ENCODE assay signal across 28 cellular contexts in genomic region chr10:12364559-12364958, GRCh38.
"Had no signal": no experiment of that assay in that cellular context is flagged by ENCODE, and none has a peak within 500 bp of the region (broad histone marks: within the 10 kb centered on the region; RNA-seq: fewer than 3 reads in every experiment).

No MANE protein-coding gene starts in this region.

- H3K4me1 ChIP-seq: psoas muscle, suprapubic skin, upper lobe of right lung, uterus had no signal

- H3K4me3 ChIP-seq: coronary artery, esophagus squamous epithelium, heart right ventricle, lower lobe of right lung, mucosa of descending colon, psoas muscle, skin epidermis, spleen, suprapubic skin, transverse colon, upper lobe of right lung, uterus had no signal

- H3K27ac ChIP-seq: coronary artery, esophagus squamous epithelium, heart right ventricle, lower lobe of right lung, neutrophil, psoas muscle, skin epidermis, suprapubic skin, transverse colon, upper lobe of right lung, uterus had no signal

- ATAC-seq: heart right ventricle; left colon; left ventricle myocardium superior; lower lobe of right lung; mucosa of descending colon; naive thymus-derived CD4-positive, alpha-beta T cell; psoas muscle; right cardiac atrium; stimulated activated naive B cell treated with anti-CD40 and anti-IgM and Interleukin-4, amounts not matched to agents 10 μg/mL and 1 μg/mL and 100 μg/mL, for 72 hours; upper lobe of right lung had no signal

- H3K36me3 ChIP-seq: esophagus squamous epithelium, heart right ventricle, lower lobe of right lung, neutrophil, spleen, suprapubic skin, transverse colon, upper lobe of right lung, uterus had no signal

- H3K27me3 ChIP-seq: esophagus squamous epithelium, heart right ventricle, neutrophil, spleen, suprapubic skin, transverse colon, upper lobe of right lung, uterus had no signal

- H3K4me1 Mint-ChIP-seq: mesothelial cell of epicardium had no signal

- H3K36me3 Mint-ChIP-seq: mesothelial cell of epicardium had no signal

- H3K9me3 Mint-ChIP-seq: immature natural killer cell; stimulated activated naive B cell treated with anti-CD40 and anti-IgM and Interleukin-4, amounts not matched to agents 10 μg/mL and 1 μg/mL and 100 μg/mL, for 72 hours had no signal

- H3K9me3 ChIP-seq: esophagus squamous epithelium, heart right ventricle, lower lobe of right lung, mucosa of descending colon, neutrophil, psoas muscle, suprapubic skin, transverse colon, upper lobe of right lung, uterus had no signal

- DNase-seq: dermis blood vessel endothelial cell; effector memory CD4-positive, alpha-beta T cell; esophagus squamous epithelium; foreskin melanocyte; glutamatergic neuron; heart right ventricle; hippocampal formation; immature natural killer cell; islet precursor cell; kidney glomerular epithelial cell; left colon; left ventricle myocardium superior; lower lobe of right lung; mucosa of descending colon; naive thymus-derived CD4-positive, alpha-beta T cell; psoas muscle; right cardiac atrium; spleen; stimulated activated naive B cell treated with anti-CD40 and anti-IgM and Interleukin-4, amounts not matched to agents 10 μg/mL and 1 μg/mL and 100 μg/mL, for 72 hours; transverse colon; upper lobe of right lung; uterus had no signal

- H3K27me3 Mint-ChIP-seq: naive thymus-derived CD4-positive, alpha-beta T cell; stimulated activated naive B cell treated with anti-CD40 and anti-IgM and Interleukin-4, amounts not matched to agents 10 μg/mL and 1 μg/mL and 100 μg/mL, for 72 hours; stimulated activated naive CD8-positive, alpha-beta T cell treated with anti-CD3 and anti-CD28 coated beads, Interleukin-15, Interleukin-2, amounts not matched to agents 100 ng/mL and 50 ng/mL, for 24 hours had no signal

- H3K27ac Mint-ChIP-seq: mesothelial cell of epicardium; stimulated activated naive B cell treated with anti-CD40 and anti-IgM and Interleukin-4, amounts not matched to agents 10 μg/mL and 1 μg/mL and 100 μg/mL, for 72 hours; stimulated activated naive CD8-positive, alpha-beta T cell treated with anti-CD3 and anti-CD28 coated beads, Interleukin-15, Interleukin-2, amounts not matched to agents 100 ng/mL and 50 ng/mL, for 24 hours had no signal

- H3K4me3 Mint-ChIP-seq: mesothelial cell of epicardium; stimulated activated naive B cell treated with anti-CD40 and anti-IgM and Interleukin-4, amounts not matched to agents 10 μg/mL and 1 μg/mL and 100 μg/mL, for 72 hours; stimulated activated naive CD8-positive, alpha-beta T cell treated with anti-CD3 and anti-CD28 coated beads, Interleukin-15, Interleukin-2, amounts not matched to agents 100 ng/mL and 50 ng/mL, for 24 hours had no signal
